Comparison of ENCODE assay signal across 24 cellular contexts in the genomic region with DNA sequence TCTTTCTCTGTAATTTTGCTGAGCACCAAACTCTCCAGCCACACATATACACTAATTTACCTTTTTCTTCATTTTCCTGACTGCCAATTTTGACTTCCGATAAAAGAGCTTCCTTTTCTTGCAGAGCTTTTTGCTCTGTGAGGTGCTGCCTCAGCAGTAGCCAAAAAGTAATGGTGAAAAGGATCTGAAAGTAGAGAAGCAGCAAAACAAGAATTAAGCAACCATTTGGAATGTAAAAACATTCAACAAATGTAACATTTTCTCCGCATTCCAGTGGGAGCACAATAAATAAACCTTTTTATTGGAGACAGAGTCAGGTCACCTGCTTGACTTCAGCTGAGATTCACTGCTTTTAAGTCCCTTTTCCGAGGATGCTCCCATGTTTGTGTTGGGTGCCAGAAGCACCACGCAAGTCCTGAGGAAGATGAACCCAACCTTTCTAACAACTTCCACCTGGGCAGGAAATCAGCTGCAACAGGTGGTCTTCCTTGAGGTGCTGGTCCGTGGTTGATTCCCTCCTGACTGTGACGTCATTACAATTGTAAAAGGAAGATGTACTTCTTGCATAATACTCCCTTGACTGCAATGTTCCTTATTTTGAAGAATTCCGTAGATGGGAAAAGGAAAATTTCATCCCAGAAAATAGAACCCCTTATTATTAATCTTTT.
A peak's percentile ranks its signal among the peaks of the same experiment; 100 is the strongest.
DNase-seq lines count a peak whose midpoint lies in the region; ATAC-seq, FAIRE-seq and TF ChIP-seq lines count a peak whose summit lies in the region.
"Had no signal": no experiment of that assay in that cellular context is flagged by ENCODE, and none has a peak within 500 bp of the region (broad histone marks: within the 10 kb centered on the region; RNA-seq: fewer than 3 reads in every experiment).

No MANE protein-coding gene starts in this region.

- TF ChIP-seq POLR2A in HepG2 (IDR thresholded peaks at IDR 0.05; ENCODE audit: insufficient read depth in 1 of 2, low read depth in 2 of 2, low read length in 2 of 2): no peak

- BruUV-seq in HepG2 (replicated peaks; lab: Mats Ljungman, UMichigan): no TSS peak

- H3K9ac ChIP-seq in adipocyte (ENCODE audit: low read length) (no peak overlapping the region), HepG2 (ENCODE audit: insufficient read depth, low read depth, low read length) (no peak overlapping the region), Karpas-422 (ENCODE audit: low read length) (no peak overlapping the region)
- H3K9ac ChIP-seq: KMS-11, SK-N-SH had no signal

- H3K79me2 ChIP-seq in HepG2 (ENCODE audit: insufficient read depth, low read length): no peaks in the 10 kb centered on the region
- no peaks in the 10 kb centered on the region for H3K79me2 ChIP-seq in Karpas-422 (ENCODE audit: low read length)

- POLR2A ChIA-PET in HepG2 (lab: Yijun Ruan, JAX): no interaction called here

- no peak for ATAC-seq in HepG2
- no peak for ATAC-seq in HG03025 (IDR thresholded peaks at IDR 0.05; ENCODE audit: low FRiP score, unreplicated experiment)
- ATAC-seq: activated T-cell treated with anti-CD3 and anti-CD28 coated beads, Interleukin-2, amount 50 U/mL, for 72 hours; CD8-positive, alpha-beta T cell; gastroesophageal sphincter; lower lobe of right lung; mucosa of descending colon; natural killer cell; stimulated activated naive B cell treated with anti-CD40 and anti-IgM and Interleukin-4, amounts not matched to agents 10 μg/mL and 1 μg/mL and 100 μg/mL, for 72 hours had no signal

- H3K27ac ChIP-seq in HepG2 (ENCODE audit: extremely low read length, insufficient read depth, low read length) (no peak overlapping the region), Karpas-422 (ENCODE audit: low read length) (no peak overlapping the region)
- H3K27ac ChIP-seq: gastroesophageal sphincter, KMS-11, lower lobe of right lung had no signal

- H3K27ac Mint-ChIP-seq in activated naive CD4-positive, alpha-beta T cell treated with anti-CD3 and anti-CD28 coated beads, Interleukin-2, amount 10 ng/mL, durations not matched to agents 7 days and 5 days: peak overlapping the region; percentile 45
- H3K27ac Mint-ChIP-seq in activated naive CD4-positive, alpha-beta T cell treated with anti-CD3 and anti-CD28 coated beads for 36 hours: no peak overlapping the region
- H3K27ac Mint-ChIP-seq: activated T-cell treated with anti-CD3 and anti-CD28 coated beads, Interleukin-2, amount 50 U/mL, for 72 hours; CD8-positive, alpha-beta T cell; natural killer cell; stimulated activated naive B cell treated with anti-CD40 and anti-IgM and Interleukin-4, amounts not matched to agents 10 μg/mL and 1 μg/mL and 100 μg/mL, for 72 hours had no signal

- H3K4me2 ChIP-seq in HepG2 (ENCODE audit: low read depth, low read length) (no peak overlapping the region), Karpas-422 (ENCODE audit: low read depth, low read length, poor library complexity, severe bottlenecking) (no peak overlapping the region)
- H3K4me2 ChIP-seq: KMS-11, SK-N-SH had no signal

- H3K36me3 Mint-ChIP-seq in activated naive CD4-positive, alpha-beta T cell treated with anti-CD3 and anti-CD28 coated beads, Interleukin-2, amount 10 ng/mL, durations not matched to agents 7 days and 5 days: no peaks in the 10 kb centered on the region
- no peaks in the 10 kb centered on the region for H3K36me3 Mint-ChIP-seq in activated naive CD4-positive, alpha-beta T cell treated with anti-CD3 and anti-CD28 coated beads for 36 hours (ENCODE audit: low read depth)
- H3K36me3 Mint-ChIP-seq: CD8-positive, alpha-beta T cell; natural killer cell; stimulated activated naive B cell treated with anti-CD40 and anti-IgM and Interleukin-4, amounts not matched to agents 10 μg/mL and 1 μg/mL and 100 μg/mL, for 72 hours had no signal

- no peak for TF ChIP-seq EP300 in HepG2 (IDR thresholded peaks at IDR 0.05; ENCODE audit: low read depth in 2 of 2, low read length in 2 of 2)
- TF ChIP-seq EP300 in HepG2 (CRISPR knock-in tag; IDR thresholded peaks at IDR 0.05; ENCODE audit: borderline replicate concordance): no peak

- H3K27me3 Mint-ChIP-seq in activated naive CD4-positive, alpha-beta T cell treated with anti-CD3 and anti-CD28 coated beads, Interleukin-2, amount 10 ng/mL, durations not matched to agents 7 days and 5 days: peaks cover 21% of the 10 kb centered on the region
- peaks cover 9% of the 10 kb centered on the region for H3K27me3 Mint-ChIP-seq in activated naive CD4-positive, alpha-beta T cell treated with anti-CD3 and anti-CD28 coated beads for 36 hours (ENCODE audit: low read depth)

- H3K36me3 ChIP-seq in adipocyte (ENCODE audit: control insufficient read depth, insufficient read depth, low read length, severe bottlenecking): no peaks in the 10 kb centered on the region
- H3K36me3 ChIP-seq in HepG2 (replicated peaks in 1 of 2; ENCODE audit: control insufficient read depth in 1 of 2, insufficient read depth in 2 of 2, low read length in 2 of 2): peaks cover 0 to 4% of the 10 kb centered on the region in 2 experiments; a peak in 2 of 5 replicates
- no peaks in the 10 kb centered on the region for H3K36me3 ChIP-seq in Karpas-422 (ENCODE audit: insufficient read depth, low read length)
- H3K36me3 ChIP-seq: gastroesophageal sphincter, lower lobe of right lung had no signal

- no peak for TF ChIP-seq RAD21 in HepG2 (CRISPR knock-in tag; IDR thresholded peaks at IDR 0.05)

- H3K27me3 ChIP-seq in adipocyte (replicated peaks; ENCODE audit: control insufficient read depth, insufficient read depth, low read length): peaks cover 2% of the 10 kb centered on the region
- no peaks in the 10 kb centered on the region for H3K27me3 ChIP-seq in HepG2 (ENCODE audit: control insufficient read depth in 1 of 2, insufficient read depth in 2 of 2, low read length in 2 of 2)
- H3K27me3 ChIP-seq in Karpas-422 (ENCODE audit: low read length): no peaks in the 10 kb centered on the region
- H3K27me3 ChIP-seq: gastroesophageal sphincter had no signal

- WGBS in HepG2 (ENCODE audit: low lambda C conversion rate): 72% methylated on average over 7 of the region's 7 CpGs

- H3K9me3 ChIP-seq in adipocyte (ENCODE audit: control insufficient read depth, low read length) (no peaks in the 10 kb centered on the region), HepG2 (ENCODE audit: low read length) (no peaks in the 10 kb centered on the region), Karpas-422 (ENCODE audit: low read length) (no peaks in the 10 kb centered on the region)
- H3K9me3 ChIP-seq: gastroesophageal sphincter, lower lobe of right lung, mucosa of descending colon, SK-N-SH had no signal

- intact Hi-C loops in activated naive CD4-positive, alpha-beta T cell treated with anti-CD3 and anti-CD28 coated beads for 36 hours (cut with micrococcal nuclease): no loop called here
- intact Hi-C loops in HepG2 (cut with micrococcal nuclease; ENCODE audit: unreplicated experiment): no loop called here

- no peaks in the 10 kb centered on the region for H3K4me1 ChIP-seq in adipocyte (ENCODE audit: control insufficient read depth, insufficient read depth, low read length)
- H3K4me1 ChIP-seq in HepG2 (ENCODE audit: insufficient read depth, low read length): no peaks in the 10 kb centered on the region
- no peaks in the 10 kb centered on the region for H3K4me1 ChIP-seq in Karpas-422 (ENCODE audit: low read length)
- H3K4me1 ChIP-seq: gastroesophageal sphincter had no signal

- H3K4me3 ChIP-seq in adipocyte (ENCODE audit: low read length): no peak overlapping the region
- H3K4me3 ChIP-seq in HepG2 (replicated peaks in 1 of 3; ENCODE audit: insufficient read depth in 1 of 3, low read depth in 2 of 3, low read length in 3 of 3): no peak overlapping the region
- no peak overlapping the region for H3K4me3 ChIP-seq in Karpas-422 (ENCODE audit: low read length)
- H3K4me3 ChIP-seq: gastroesophageal sphincter, lower lobe of right lung, mucosa of descending colon had no signal

- DNase-seq in activated naive CD4-positive, alpha-beta T cell treated with anti-CD3 and anti-CD28 coated beads, Interleukin-2, amount 10 ng/mL, durations not matched to agents 7 days and 5 days: no peak
- no peak for DNase-seq in activated naive CD4-positive, alpha-beta T cell treated with anti-CD3 and anti-CD28 coated beads for 36 hours
- DNase-seq in adipocyte (ENCODE audit: low read depth): peak; percentile 59
- DNase-seq in HepG2 (ENCODE audit: low spot score): no peak
- DNase-seq in Karpas-422: no peak
- no peak for DNase-seq in putamen (ENCODE audit: low spot score)
- DNase-seq in NCI-H1417 (lab: John Stamatoyannopoulos, UW): no peak
- DNase-seq: activated T-cell treated with anti-CD3 and anti-CD28 coated beads, Interleukin-2, amount 50 U/mL, for 72 hours; CD8-positive, alpha-beta T cell; lower lobe of right lung; mucosa of descending colon; natural killer cell; NCI-H1694; NCI-H446 treated with DMSO at 0.1 percent for 48 hours; NCI-H774; SK-N-SH; stimulated activated naive B cell treated with anti-CD40 and anti-IgM and Interleukin-4, amounts not matched to agents 10 μg/mL and 1 μg/mL and 100 μg/mL, for 72 hours had no signal

- no peak for TF ChIP-seq CTCF in HepG2 (CRISPR knock-in tag; IDR thresholded peaks at IDR 0.05)

- CTCF ChIA-PET in activated naive CD4-positive, alpha-beta T cell treated with anti-CD3 and anti-CD28 coated beads, Interleukin-2, amount 10 ng/mL, durations not matched to agents 7 days and 5 days (lab: Charles Lee): no interaction called here
- CTCF ChIA-PET in activated naive CD4-positive, alpha-beta T cell treated with anti-CD3 and anti-CD28 coated beads for 36 hours (lab: Charles Lee): interaction anchor here (0.6 kb wide), 1 partner anchor 305 kb away, joined by 3 read pairs; no protein-coding TSS in a partner anchor
- CTCF ChIA-PET in HepG2 (lab: Yijun Ruan, JAX; ENCODE audit: low intra/inter-chr PET ratio, low total read pairs): no interaction called here

- peaks cover 5% of the 10 kb centered on the region for H3K4me1 Mint-ChIP-seq in activated naive CD4-positive, alpha-beta T cell treated with anti-CD3 and anti-CD28 coated beads, Interleukin-2, amount 10 ng/mL, durations not matched to agents 7 days and 5 days
- peaks cover 2% of the 10 kb centered on the region for H3K4me1 Mint-ChIP-seq in activated naive CD4-positive, alpha-beta T cell treated with anti-CD3 and anti-CD28 coated beads for 36 hours (ENCODE audit: low read depth)
- H3K4me1 Mint-ChIP-seq: natural killer cell; stimulated activated naive B cell treated with anti-CD40 and anti-IgM and Interleukin-4, amounts not matched to agents 10 μg/mL and 1 μg/mL and 100 μg/mL, for 72 hours had no signal

- H4K20me1 ChIP-seq in HepG2 (ENCODE audit: insufficient read depth, low read length) (no peaks in the 10 kb centered on the region), Karpas-422 (ENCODE audit: insufficient read depth, low read depth, low read length) (no peaks in the 10 kb centered on the region)

- no peaks in the 10 kb centered on the region for H3K9me3 Mint-ChIP-seq in activated naive CD4-positive, alpha-beta T cell treated with anti-CD3 and anti-CD28 coated beads, Interleukin-2, amount 10 ng/mL, durations not matched to agents 7 days and 5 days
- H3K9me3 Mint-ChIP-seq in activated naive CD4-positive, alpha-beta T cell treated with anti-CD3 and anti-CD28 coated beads for 36 hours: no peaks in the 10 kb centered on the region
- H3K9me3 Mint-ChIP-seq: activated T-cell treated with anti-CD3 and anti-CD28 coated beads, Interleukin-2, amount 50 U/mL, for 72 hours; CD8-positive, alpha-beta T cell; natural killer cell; stimulated activated naive B cell treated with anti-CD40 and anti-IgM and Interleukin-4, amounts not matched to agents 10 μg/mL and 1 μg/mL and 100 μg/mL, for 72 hours had no signal

- no peaks in the 10 kb centered on the region for H3K9me2 ChIP-seq in Karpas-422 (replicated peaks; ENCODE audit: insufficient read depth, low read length)
- H3K9me2 ChIP-seq: SK-N-SH had no signal

- H2AFZ ChIP-seq in HepG2 (ENCODE audit: low read length): no peak overlapping the region
- no peak overlapping the region for H2AFZ ChIP-seq in Karpas-422 (ENCODE audit: low read length)

- in situ Hi-C loops in HepG2 (cut with HindIII; ENCODE audit: extremely low pct_ligation_motif_present, low pct_unique_long_range_greater_than_20kb): loop anchor here (25.0 kb wide), 1 partner anchor 746 kb away; no protein-coding TSS in a partner anchor

- no peak for FAIRE-seq in HepG2 (lab: Jason Lieb, UNC)
- FAIRE-seq: A204.1, endothelial cell of umbilical vein, H1, HTR-8/SVneo had no signal

- no peak overlapping the region for H3K4me3 Mint-ChIP-seq in activated naive CD4-positive, alpha-beta T cell treated with anti-CD3 and anti-CD28 coated beads, Interleukin-2, amount 10 ng/mL, durations not matched to agents 7 days and 5 days
- H3K4me3 Mint-ChIP-seq in activated naive CD4-positive, alpha-beta T cell treated with anti-CD3 and anti-CD28 coated beads for 36 hours: no peak overlapping the region
- H3K4me3 Mint-ChIP-seq: activated T-cell treated with anti-CD3 and anti-CD28 coated beads, Interleukin-2, amount 50 U/mL, for 72 hours; CD8-positive, alpha-beta T cell; natural killer cell; stimulated activated naive B cell treated with anti-CD40 and anti-IgM and Interleukin-4, amounts not matched to agents 10 μg/mL and 1 μg/mL and 100 μg/mL, for 72 hours had no signal
